ENCODE assay signal across 7 cellular contexts in genomic region chr11:111603633-111604130, GRCh38. TPM values are rescaled to one million over a fixed set of nuclear protein-coding genes. Genes with fewer than 3 reads are reported as not detected.
A peak's percentile ranks its signal among the peaks of the same experiment; 100 is the strongest.
DNase-seq lines count a peak whose midpoint lies in the region; ATAC-seq and TF ChIP-seq lines count a peak whose summit lies in the region.

No MANE protein-coding gene starts in this region.

- no peak for TF ChIP-seq POLR2A in spleen (IDR thresholded peaks at IDR 0.05)

- H3K9me3 ChIP-seq in HEK293 (ENCODE audit: control insufficient read depth, insufficient read depth, low read depth, low read length) (no peaks in the 10 kb centered on the region), hepatocyte (ENCODE audit: low read depth) (no peaks in the 10 kb centered on the region), spleen (no peaks in the 10 kb centered on the region)

- H3K36me3 Mint-ChIP-seq in activated B cell treated with CpG ODN at 0.5 μM for 24 hours (ENCODE audit: low read depth), result peaks cover 5% of the 10 kb centered on the region

- peaks cover 27% of the 10 kb centered on the region for H3K4me1 Mint-ChIP-seq in activated B cell treated with CpG ODN at 0.5 μM for 24 hours

- H4K20me1 ChIP-seq in hepatocyte (ENCODE audit: insufficient read depth, poor library complexity, severe bottlenecking), result peaks cover 34% of the 10 kb centered on the region

- no peak overlapping the region for H2AFZ ChIP-seq in hepatocyte

- no peaks in the 10 kb centered on the region for H3K4me1 ChIP-seq in HEK293 (ENCODE audit: control insufficient read depth, insufficient read depth, low read length)
- H3K4me1 ChIP-seq in hepatocyte (ENCODE audit: insufficient read depth), result peaks cover 10% of the 10 kb centered on the region
- H3K4me1 ChIP-seq in spleen, result peaks cover 8 to 55% (median 31%) of the 10 kb centered on the region in 6 donors

- peak overlapping the region; percentile 92 for H3K27ac Mint-ChIP-seq in activated B cell treated with CpG ODN at 0.5 μM for 24 hours

- DNase-seq in activated B cell treated with CpG ODN at 0.5 μM for 24 hours (no peak), hepatocyte (ENCODE audit: low spot score) (no peak), spleen (no peak), nucleus accumbens (lab: John Stamatoyannopoulos, UW) (no peak)
- DNase-seq in activated effector memory CD4-positive, alpha-beta T cell treated with Interleukin-2 at 50 U/mL for 16 hours, result no peak

- H3K4me3 ChIP-seq in HEK293 (ENCODE audit: low read depth, low read length), result peak overlapping the region; percentile 66
- H3K4me3 ChIP-seq in hepatocyte, result peak overlapping the region; percentile 88
- H3K4me3 ChIP-seq in spleen, result peak overlapping the region; percentile 76 to 92 (median 86)

- intact Hi-C loops in activated B cell treated with CpG ODN at 0.5 μM for 24 hours (cut with micrococcal nuclease) (loop anchor here (1.0 to 5.0 kb wide), 8 partner anchors 9 to 1711 kb away; partner anchors contain the start of genes ALG9, CFAP68, FDXACB1 and PTS), spleen (cut with DNase I; ENCODE audit: low total_unique reads) (loop anchor here (5.0 kb wide), 1 partner anchor 174 kb away; no protein-coding TSS in a partner anchor)

- ATAC-seq in activated B cell treated with CpG ODN at 0.5 μM for 24 hours (ENCODE audit: low read depth) (no peak), GM18511 (IDR thresholded peaks at IDR 0.05; ENCODE audit: unreplicated experiment) (no peak)

- no peaks in the 10 kb centered on the region for H3K9me3 Mint-ChIP-seq in activated B cell treated with CpG ODN at 0.5 μM for 24 hours

- H3K79me2 ChIP-seq in hepatocyte, result peaks cover 63% of the 10 kb centered on the region

- no peaks in the 10 kb centered on the region for H3K27me3 Mint-ChIP-seq in activated B cell treated with CpG ODN at 0.5 μM for 24 hours

- H3K4me3 Mint-ChIP-seq in activated B cell treated with CpG ODN at 0.5 μM for 24 hours, result peak overlapping the region; percentile 92

- H3K36me3 ChIP-seq in HEK293 (ENCODE audit: control insufficient read depth in 2 of 2, insufficient read depth in 1 of 2, low read length in 2 of 2) (no peaks in the 10 kb centered on the region), hepatocyte (replicated peaks; ENCODE audit: insufficient read depth, low read depth) (no peaks in the 10 kb centered on the region), spleen (no peaks in the 10 kb centered on the region)

- CTCF ChIA-PET in HEK293 (lab: Yijun Ruan, JAX), result interaction anchor here (0.6 to 2.5 kb wide), 21 partner anchors 10 to 239 kb away, joined by 3 to 31 read pairs (median 5); partner anchors contain the start of gene PPP2R1B
- CTCF ChIA-PET in activated B cell treated with CpG ODN at 0.5 μM for 24 hours (lab: Charles Lee), result interaction anchor here (0.7 to 1.7 kb wide), 8 partner anchors 12 to 238 kb away, joined by 3 to 22 read pairs (median 4); no protein-coding TSS in a partner anchor

- no peaks in the 10 kb centered on the region for H3K27me3 ChIP-seq in hepatocyte
- H3K27me3 ChIP-seq in spleen (replicated peaks in 1 of 7), result no peaks in the 10 kb centered on the region

- TF ChIP-seq CTCF in HEK293 (tag by site-specific recombination; IDR thresholded peaks at IDR 0.05) (no peak), activated B cell treated with CpG ODN at 0.5 μM for 24 hours (IDR thresholded peaks at IDR 0.05) (no peak), hepatocyte (IDR thresholded peaks at IDR 0.05; ENCODE audit: poor library complexity) (no peak), spleen (IDR thresholded peaks at IDR 0.05 in 8 of 11, conservative IDR thresholded peaks at IDR 0.05 in 3 of 11) (no peak)

- no peaks in the 10 kb centered on the region for H3K9me2 ChIP-seq in hepatocyte (replicated peaks; ENCODE audit: insufficient read depth)

- POLR2A ChIA-PET in HEK293 (lab: Yijun Ruan, JAX) (interaction anchor here (1.2 kb wide), 1 partner anchor 161 kb away, joined by 3 read pairs; no protein-coding TSS in a partner anchor), activated B cell treated with CpG ODN at 0.5 μM for 24 hours (lab: Charles Lee) (interaction anchor here (1.1 to 1.2 kb wide), 4 partner anchors 162 to 267 kb away, joined by 3 to 7 read pairs (median 4); partner anchors contain the start of genes ALG9 and PPP2R1B)

- WGBS in hepatocyte (ENCODE audit: low lambda C conversion rate, missing lambda C conversion rate), result 20% methylated on average over 7 of the region's 7 CpGs
- 11 to 14% (median 13%) methylated on average over 7 of the region's 7 CpGs for WGBS in spleen, 5 donors

- H3K27ac ChIP-seq in HEK293 (ENCODE audit: extremely low read depth, low read depth, low read length), result no peak overlapping the region
- peak overlapping the region; percentile 99 for H3K27ac ChIP-seq in hepatocyte
- peak overlapping the region in 7 of 8 donors; percentile 89 to 95 (median 93) for H3K27ac ChIP-seq in spleen

- H3K4me2 ChIP-seq in hepatocyte, result peak overlapping the region; percentile 85

TF ChIP-seq in HEK293, 187 proteins besides CTCF, POLR2A, EP300 and RAD21:
- TF ChIP-seq REST (tag by site-specific recombination; IDR thresholded peaks at IDR 0.05) (peak; percentile 28; the same call in 1 of the 2 replicates), ZNF768 (tag by site-specific recombination; IDR thresholded peaks at IDR 0.05) (no peak), SCRT2 (tag by site-specific recombination; IDR thresholded peaks at IDR 0.05) (no peak), ZNF274 (IDR thresholded peaks at IDR 0.05; ENCODE audit: low read length) (no peak), ZNF274 (tag by site-specific recombination; IDR thresholded peaks at IDR 0.05; ENCODE audit: borderline replicate concordance) (no peak), ZNF341 (tag by site-specific recombination; IDR thresholded peaks at IDR 0.05; ENCODE audit: low read depth) (no peak)

RNA-seq across cellular contexts. Expression of gene SIK2, which starts 1.4 kb away (rescaled TPM):
- 10.0 and 10.2 TPM in 2 replicates for total RNA-seq in activated B cell treated with CpG ODN at 0.5 μM for 24 hours
- 20.5 and 22.2 TPM in 2 replicates for total RNA-seq in hepatocyte
- polyA plus RNA-seq in hepatocyte, result 3.1 and 3.2 TPM in 2 replicates
- 10 to 100 TPM; 11.9 to 23.8 (median 17.4) TPM for total RNA-seq in spleen
- polyA plus RNA-seq in spleen, result 1 to 10 TPM; 1.7 to 2.9 (median 2.3) TPM
